In the genomic region with DNA sequence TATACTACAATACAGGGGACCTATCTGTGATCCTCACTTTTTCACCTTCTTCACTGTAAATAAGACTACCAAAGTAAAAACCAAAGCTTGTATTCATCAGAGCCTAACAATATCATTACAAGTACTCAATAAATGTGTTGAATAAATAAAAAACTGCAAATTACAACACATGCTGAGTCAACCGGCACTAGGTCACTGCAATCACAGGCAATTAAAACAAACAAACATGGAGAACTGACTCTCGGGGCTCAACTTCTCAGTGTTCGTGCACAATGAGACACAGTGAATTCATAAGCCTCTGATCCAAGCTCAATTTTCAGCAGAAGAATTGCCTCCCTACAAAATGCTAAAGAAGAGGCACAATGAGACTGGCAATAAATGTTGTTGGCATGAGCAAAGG, we compare ENCODE assay signal across 32 cellular contexts.
"Had no signal": no experiment of that assay in that cellular context is flagged by ENCODE, and none has a peak within 500 bp of the region (broad histone marks: within the 10 kb centered on the region; RNA-seq: fewer than 3 reads in every experiment).

No MANE protein-coding gene starts in this region.

- H3K4me1 ChIP-seq: ascending aorta had no signal

- H3K4me3 ChIP-seq: ascending aorta had no signal

- H3K27me3 ChIP-seq: ascending aorta had no signal

- H3K4me3 Mint-ChIP-seq: activated CD8-positive, alpha-beta T cell treated with anti-CD3 and anti-CD28 coated beads for 36 hours; activated naive CD4-positive, alpha-beta T cell treated with anti-CD3 and anti-CD28 coated beads, Interleukin-2, amount 50 U/mL, for 24 hours; activated naive CD8-positive, alpha-beta T cell treated with anti-CD3 and anti-CD28 coated beads, Interleukin-2, amount 10 ng/mL, durations not matched to agents 7 days and 5 days; activated T-cell treated with anti-CD3 and anti-CD28 coated beads, Interleukin-2, amount 50 U/mL, for 72 hours had no signal

- H3K27me3 Mint-ChIP-seq: activated CD8-positive, alpha-beta T cell treated with anti-CD3 and anti-CD28 coated beads for 36 hours; activated naive CD4-positive, alpha-beta T cell treated with anti-CD3 and anti-CD28 coated beads, Interleukin-2, amount 50 U/mL, for 24 hours; activated naive CD8-positive, alpha-beta T cell treated with anti-CD3 and anti-CD28 coated beads, Interleukin-2, amount 10 ng/mL, durations not matched to agents 7 days and 5 days had no signal

- H3K27ac Mint-ChIP-seq: activated CD8-positive, alpha-beta T cell treated with anti-CD3 and anti-CD28 coated beads for 36 hours; activated naive CD4-positive, alpha-beta T cell treated with anti-CD3 and anti-CD28 coated beads, Interleukin-2, amount 50 U/mL, for 24 hours; activated naive CD8-positive, alpha-beta T cell treated with anti-CD3 and anti-CD28 coated beads, Interleukin-2, amount 10 ng/mL, durations not matched to agents 7 days and 5 days; activated T-cell treated with anti-CD3 and anti-CD28 coated beads, Interleukin-2, amount 50 U/mL, for 72 hours; activated T-helper 2 cell treated with anti-CD3 and anti-CD28 coated beads, Interferon-gamma antibody, Interleukin-2, Interleukin-4, amounts not matched to agents 10 μg/mL and 5 μg/mL and 100 μg/mL, durations not matched to agents 14 hours and 24 hours and 36 hours had no signal

- H3K4me1 Mint-ChIP-seq: activated naive CD4-positive, alpha-beta T cell treated with anti-CD3 and anti-CD28 coated beads, Interleukin-2, amount 50 U/mL, for 24 hours had no signal

- H3K27ac ChIP-seq: ascending aorta, RWPE1, WERI-Rb-1 had no signal

- DNase-seq: activated CD4-positive, alpha-beta T cell treated with anti-CD3 and anti-CD28 coated beads for 1 hour; activated CD4-positive, alpha-beta T cell treated with anti-CD3 and anti-CD28 coated beads for 48 hours; activated CD4-positive, alpha-beta T cell treated with anti-CD3 and anti-CD28 coated beads, Interleukin-2, amount 50 U/mL, for 4 hours; activated CD4-positive, CD25-positive, alpha-beta regulatory T cell; activated CD8-positive, alpha-beta T cell treated with anti-CD3 and anti-CD28 coated beads for 36 hours; activated gamma-delta T cell; activated naive CD4-positive, alpha-beta T cell treated with Interleukin-2 at 50 U/mL for 16 hours; activated naive CD8-positive, alpha-beta T cell treated with anti-CD3 and anti-CD28 coated beads, Interleukin-2, amount 10 ng/mL, durations not matched to agents 7 days and 5 days; activated T-cell treated with anti-CD3 and anti-CD28 coated beads, Interleukin-2, amount 50 U/mL, for 1 hour; activated T-cell treated with anti-CD3 and anti-CD28 coated beads, Interleukin-2, amount 50 U/mL, for 72 hours; amygdala; caudate nucleus; cerebellar nuclear complex; Kasumi-1; KG1; NCI-H146; NCI-H187; NCI-H2107; NCI-H510A; NCI-H526; NCI-H748 treated with DMSO at 0.1 percent for 48 hours; NK-92 treated with Interleukin-12 subunit alpha and Interleukin-12 subunit beta, amount 100 ng/mL, for 24 hours; PC-3; SIG-M5; T-helper 1 cell; T-helper 2 cell; T-helper 9 cell; WERI-Rb-1 had no signal
